In genomic region chr17:64020068-64020766, GRCh38 we compare ENCODE assay signal across 1 cellular context.
TF ChIP-seq lines count a peak whose summit lies in the region.

Gene ICAM2, minus strand, starts transcription at chr17:64020633. Its CDS starts 13,942 bp downstream, at chr17:64006691.

TF ChIP-seq in GM12878, 131 proteins besides CTCF, POLR2A, EP300 and RAD21 (continued from another document and continues in another):
- TF ChIP-seq EGR1 (IDR thresholded peaks at IDR 0.05; ENCODE audit: borderline replicate concordance in 1 of 2, low read depth in 2 of 2, low read length in 2 of 2): no peak
- no peak for TF ChIP-seq FOS (IDR thresholded peaks at IDR 0.05; ENCODE audit: borderline replicate concordance, extremely low read depth, insufficient read length)
- TF ChIP-seq IKZF1 (conservative IDR thresholded peaks at IDR 0.05): peak; percentile 81
- no peak for TF ChIP-seq ZZZ3 (IDR thresholded peaks at IDR 0.05; ENCODE audit: control insufficient read depth, insufficient read length, low read depth)
- TF ChIP-seq FOXK2 (IDR thresholded peaks at IDR 0.05): no peak
- TF ChIP-seq SRF (IDR thresholded peaks at IDR 0.05; ENCODE audit: low read depth in 2 of 2, low read length in 2 of 2): peak in 1 of 2 experiments; percentile 82; a peak in 2 of 4 replicates
- TF ChIP-seq ZBTB4 (CRISPR knock-in tag; IDR thresholded peaks at IDR 0.05): no peak
- TF ChIP-seq LARP7 (IDR thresholded peaks at IDR 0.05): no peak
- TF ChIP-seq RAD51 (IDR thresholded peaks at IDR 0.05): peak; percentile 83
- peak; percentile 54 for TF ChIP-seq PBX3 (IDR thresholded peaks at IDR 0.05; ENCODE audit: insufficient replicate concordance, low read depth, low read length)
- peak; percentile 90 for TF ChIP-seq CREB1 (IDR thresholded peaks at IDR 0.05; ENCODE audit: low read depth)
- TF ChIP-seq GABPA (IDR thresholded peaks at IDR 0.05; ENCODE audit: low read depth): peak; percentile 74; the same call in 1 of the 2 replicates
- peak; percentile 9; the same call in 1 of the 2 replicates for TF ChIP-seq YY1 (IDR thresholded peaks at IDR 0.05; ENCODE audit: low read depth, low read length)
- TF ChIP-seq KAT2A (conservative IDR thresholded peaks at IDR 0.05; ENCODE audit: control insufficient read depth, low read depth, low read length): no peak
- peak; percentile 74 for TF ChIP-seq GATAD2B (conservative IDR thresholded peaks at IDR 0.05; ENCODE audit: low read depth)
- TF ChIP-seq BMI1 (IDR thresholded peaks at IDR 0.05; ENCODE audit: borderline replicate concordance): no peak
- TF ChIP-seq NR2F1 (conservative IDR thresholded peaks at IDR 0.05): peak; percentile 65
- TF ChIP-seq RCOR1 (conservative IDR thresholded peaks at IDR 0.05; ENCODE audit: low read depth, low read length): no peak
- no peak for TF ChIP-seq JUNB (IDR thresholded peaks at IDR 0.05)
- TF ChIP-seq ETV6 (conservative IDR thresholded peaks at IDR 0.05 in 1 of 2, IDR thresholded peaks at IDR 0.05 in 1 of 2; ENCODE audit: borderline replicate concordance in 1 of 2, low read depth in 1 of 2): 0 out of 4 replicates have a peak, but pooled peaks of 1 of the 2 experiments have one; percentile 8
- peak; percentile 24; the same call in 1 of the 2 replicates for TF ChIP-seq ZBED1 (IDR thresholded peaks at IDR 0.05; ENCODE audit: borderline replicate concordance)
- TF ChIP-seq TARDBP (IDR thresholded peaks at IDR 0.05; ENCODE audit: borderline replicate concordance): no peak
- TF ChIP-seq RFX5 (IDR thresholded peaks at IDR 0.05; ENCODE audit: low read depth, low read length): no peak
- peak; percentile 93 for TF ChIP-seq ZNF384 (IDR thresholded peaks at IDR 0.05; ENCODE audit: borderline replicate concordance, low read depth, low read length)
- TF ChIP-seq PAX8 (IDR thresholded peaks at IDR 0.05): no peak
- no peak for TF ChIP-seq E2F8 (IDR thresholded peaks at IDR 0.05; ENCODE audit: low read depth, partially characterized antibody)
- TF ChIP-seq NFYA (IDR thresholded peaks at IDR 0.05; ENCODE audit: borderline replicate concordance, low read depth, low read length): no peak
- TF ChIP-seq SMARCA5 (IDR thresholded peaks at IDR 0.05): peak; percentile 77; the same call in 1 of the 2 replicates
- no peak for TF ChIP-seq STAT1 (conservative IDR thresholded peaks at IDR 0.05)
- no peak for TF ChIP-seq NFXL1 (IDR thresholded peaks at IDR 0.05; ENCODE audit: borderline replicate concordance)
- peak; percentile 78 for TF ChIP-seq ZNF687 (IDR thresholded peaks at IDR 0.05)
- TF ChIP-seq, protein P1, sequence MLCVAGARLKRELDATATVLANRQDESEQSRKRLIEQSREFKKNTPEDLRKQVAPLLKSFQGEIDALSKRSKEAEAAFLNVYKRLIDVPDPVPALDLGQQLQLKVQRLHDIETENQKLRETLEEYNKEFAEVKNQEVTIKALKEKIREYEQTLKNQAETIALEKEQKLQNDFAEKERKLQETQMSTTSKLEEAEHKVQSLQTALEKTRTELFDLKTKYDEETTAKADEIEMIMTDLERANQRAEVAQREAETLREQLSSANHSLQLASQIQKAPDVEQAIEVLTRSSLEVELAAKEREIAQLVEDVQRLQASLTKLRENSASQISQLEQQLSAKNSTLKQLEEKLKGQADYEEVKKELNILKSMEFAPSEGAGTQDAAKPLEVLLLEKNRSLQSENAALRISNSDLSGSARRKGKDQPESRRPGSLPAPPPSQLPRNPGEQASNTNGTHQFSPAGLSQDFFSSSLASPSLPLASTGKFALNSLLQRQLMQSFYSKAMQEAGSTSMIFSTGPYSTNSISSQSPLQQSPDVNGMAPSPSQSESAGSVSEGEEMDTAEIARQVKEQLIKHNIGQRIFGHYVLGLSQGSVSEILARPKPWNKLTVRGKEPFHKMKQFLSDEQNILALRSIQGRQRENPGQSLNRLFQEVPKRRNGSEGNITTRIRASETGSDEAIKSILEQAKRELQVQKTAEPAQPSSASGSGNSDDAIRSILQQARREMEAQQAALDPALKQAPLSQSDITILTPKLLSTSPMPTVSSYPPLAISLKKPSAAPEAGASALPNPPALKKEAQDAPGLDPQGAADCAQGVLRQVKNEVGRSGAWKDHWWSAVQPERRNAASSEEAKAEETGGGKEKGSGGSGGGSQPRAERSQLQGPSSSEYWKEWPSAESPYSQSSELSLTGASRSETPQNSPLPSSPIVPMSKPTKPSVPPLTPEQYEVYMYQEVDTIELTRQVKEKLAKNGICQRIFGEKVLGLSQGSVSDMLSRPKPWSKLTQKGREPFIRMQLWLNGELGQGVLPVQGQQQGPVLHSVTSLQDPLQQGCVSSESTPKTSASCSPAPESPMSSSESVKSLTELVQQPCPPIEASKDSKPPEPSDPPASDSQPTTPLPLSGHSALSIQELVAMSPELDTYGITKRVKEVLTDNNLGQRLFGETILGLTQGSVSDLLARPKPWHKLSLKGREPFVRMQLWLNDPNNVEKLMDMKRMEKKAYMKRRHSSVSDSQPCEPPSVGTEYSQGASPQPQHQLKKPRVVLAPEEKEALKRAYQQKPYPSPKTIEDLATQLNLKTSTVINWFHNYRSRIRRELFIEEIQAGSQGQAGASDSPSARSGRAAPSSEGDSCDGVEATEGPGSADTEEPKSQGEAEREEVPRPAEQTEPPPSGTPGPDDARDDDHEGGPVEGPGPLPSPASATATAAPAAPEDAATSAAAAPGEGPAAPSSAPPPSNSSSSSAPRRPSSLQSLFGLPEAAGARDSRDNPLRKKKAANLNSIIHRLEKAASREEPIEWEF (IDR thresholded peaks at IDR 0.05; ENCODE audit: insufficient replicate concordance, low read depth, low read length): no peak
- TF ChIP-seq SP1 (IDR thresholded peaks at IDR 0.05; ENCODE audit: low read depth, low read length): peak; percentile 31
- TF ChIP-seq ZNF592 (IDR thresholded peaks at IDR 0.05): 0 out of 2 replicates have a peak, but pooled peaks have one; percentile 42
- no peak for TF ChIP-seq HDAC2 (IDR thresholded peaks at IDR 0.05)
- peak; percentile 36; the same call in 1 of the 2 replicates for TF ChIP-seq CBX5 (IDR thresholded peaks at IDR 0.05; ENCODE audit: low read depth)
